In genomic region chr20:7609250-7609649, GRCh38 we compare ENCODE assay signal across 30 cellular contexts.
"Had no signal": no experiment of that assay in that cellular context is flagged by ENCODE, and none has a peak within 500 bp of the region (broad histone marks: within the 10 kb centered on the region; RNA-seq: fewer than 3 reads in every experiment).

No MANE protein-coding gene starts in this region.

- H3K4me1 ChIP-seq: ascending aorta, breast epithelium, gastrocnemius medialis, heart left ventricle had no signal

- H3K4me3 ChIP-seq: ascending aorta, breast epithelium, cardiac muscle cell, coronary artery, dorsolateral prefrontal cortex, gastrocnemius medialis, heart left ventricle had no signal

- H3K9me3 ChIP-seq: ascending aorta, breast epithelium, gastrocnemius medialis had no signal

- ATAC-seq: activated CD4-positive, alpha-beta T cell treated with anti-CD3 and anti-CD28 coated beads for 36 hours; activated CD8-positive, alpha-beta memory T cell treated with anti-CD3 and anti-CD28 coated beads, Interleukin-2, amount 10 ng/mL, durations not matched to agents 7 days and 5 days; activated CD8-positive, alpha-beta T cell treated with anti-CD3 and anti-CD28 coated beads, Interleukin-2, amount 10 ng/mL, durations not matched to agents 7 days and 5 days; activated naive CD4-positive, alpha-beta T cell treated with anti-CD3 and anti-CD28 coated beads, Interleukin-2, amount 50 U/mL, for 72 hours; esophagus mucosa; gastrocnemius medialis; heart left ventricle; T-helper 17 cell had no signal

- H3K36me3 ChIP-seq: ascending aorta, breast epithelium, cardiac muscle cell, gastrocnemius medialis, heart left ventricle had no signal

- DNase-seq: activated CD4-positive, alpha-beta memory T cell treated with anti-CD3 and anti-CD28 coated beads for 36 hours; activated CD4-positive, alpha-beta T cell treated with anti-CD3 and anti-CD28 coated beads for 36 hours; activated CD4-positive, alpha-beta T cell treated with anti-CD3 and anti-CD28 coated beads, Interleukin-2, amount 10 ng/mL, durations not matched to agents 24 days and 14 days; activated CD4-positive, CD25-positive, alpha-beta regulatory T cell; activated CD4-positive, CD25-positive, alpha-beta regulatory T cell treated with anti-CD3 and anti-CD28 coated beads, Interleukin-2, amount 50 U/mL, for 72 hours; activated CD8-positive, alpha-beta memory T cell treated with anti-CD3 and anti-CD28 coated beads, Interleukin-2, amount 10 ng/mL, durations not matched to agents 7 days and 5 days; activated CD8-positive, alpha-beta memory T cell treated with anti-CD3 and anti-CD28 coated beads, Interleukin-2, amount 50 U/mL, for 4 hours; activated CD8-positive, alpha-beta T cell treated with anti-CD3 and anti-CD28 coated beads, Interleukin-2, amount 10 ng/mL, durations not matched to agents 7 days and 5 days; activated effector memory CD4-positive, alpha-beta T cell treated with anti-CD3 and anti-CD28 coated beads, Interleukin-2, amount 50 U/mL, for 16 hours; activated naive CD4-positive, alpha-beta T cell treated with anti-CD3 and anti-CD28 coated beads, Interleukin-2, amount 10 ng/mL, durations not matched to agents 7 days and 5 days; activated naive CD8-positive, alpha-beta T cell treated with anti-CD3 and anti-CD28 coated beads, Interleukin-2, amount 10 ng/mL, durations not matched to agents 7 days and 5 days; activated T-cell treated with anti-CD3 and anti-CD28 coated beads, Interleukin-2, amount 50 U/mL, for 1 hour; activated T-cell treated with anti-CD3 and anti-CD28 coated beads, Interleukin-2, amount 50 U/mL, for 48 hours; central memory CD4-positive, alpha-beta T cell; cerebellar nuclear complex; dorsolateral prefrontal cortex; effector memory CD4-positive, alpha-beta T cell; endodermal cell; foreskin fibroblast; gastrocnemius medialis; glutamatergic neuron; heart left ventricle; T-helper 1 cell; T-helper 17 cell had no signal

- H3K27me3 ChIP-seq: ascending aorta, breast epithelium, cardiac muscle cell, dorsolateral prefrontal cortex, gastrocnemius medialis, heart left ventricle had no signal

- H3K27ac ChIP-seq: ascending aorta, breast epithelium, cardiac muscle cell, coronary artery, dorsolateral prefrontal cortex, gastrocnemius medialis, heart left ventricle had no signal
